ENCODE assay signal across 1 cellular context in the genomic region with DNA sequence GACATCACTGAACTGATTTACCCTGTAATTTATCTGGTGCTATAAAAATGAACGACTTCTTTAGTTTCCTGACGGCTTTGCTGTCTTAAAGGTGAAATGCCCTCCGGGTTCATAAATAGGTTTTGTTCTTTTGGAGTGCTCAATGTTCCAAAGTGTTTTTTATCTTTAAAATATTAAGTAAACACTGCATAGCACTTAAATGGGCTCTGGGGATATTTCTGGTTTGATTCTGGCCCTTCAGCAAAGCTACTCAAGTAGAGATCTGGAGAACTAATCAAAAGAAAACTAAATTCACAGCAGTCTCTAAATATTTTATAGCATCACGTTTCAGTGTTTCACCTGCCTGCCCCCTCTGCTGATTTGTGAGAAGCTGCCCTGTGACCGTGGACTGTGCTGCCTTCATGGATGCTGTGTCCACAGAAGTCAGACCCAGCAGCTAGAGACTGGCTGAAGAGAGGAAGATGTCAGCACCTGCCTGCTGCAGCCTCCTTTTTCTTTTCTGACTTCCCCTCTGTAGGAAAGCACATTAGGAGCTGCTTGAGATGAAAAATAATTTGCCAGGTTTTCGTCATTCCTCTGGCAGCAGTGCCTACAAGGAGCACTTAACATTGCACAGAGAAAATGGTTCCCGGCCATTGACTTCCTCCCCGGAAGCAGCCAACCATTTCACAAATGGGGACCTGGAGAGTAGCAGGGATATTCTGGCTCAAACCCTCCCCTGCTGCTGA.
TF ChIP-seq lines count a peak whose summit lies in the region.

No MANE protein-coding gene starts in this region.

TF ChIP-seq in GM23338, 12 proteins besides CTCF, POLR2A, EP300 and RAD21 (continued from another document):
- TF ChIP-seq, protein P1, sequence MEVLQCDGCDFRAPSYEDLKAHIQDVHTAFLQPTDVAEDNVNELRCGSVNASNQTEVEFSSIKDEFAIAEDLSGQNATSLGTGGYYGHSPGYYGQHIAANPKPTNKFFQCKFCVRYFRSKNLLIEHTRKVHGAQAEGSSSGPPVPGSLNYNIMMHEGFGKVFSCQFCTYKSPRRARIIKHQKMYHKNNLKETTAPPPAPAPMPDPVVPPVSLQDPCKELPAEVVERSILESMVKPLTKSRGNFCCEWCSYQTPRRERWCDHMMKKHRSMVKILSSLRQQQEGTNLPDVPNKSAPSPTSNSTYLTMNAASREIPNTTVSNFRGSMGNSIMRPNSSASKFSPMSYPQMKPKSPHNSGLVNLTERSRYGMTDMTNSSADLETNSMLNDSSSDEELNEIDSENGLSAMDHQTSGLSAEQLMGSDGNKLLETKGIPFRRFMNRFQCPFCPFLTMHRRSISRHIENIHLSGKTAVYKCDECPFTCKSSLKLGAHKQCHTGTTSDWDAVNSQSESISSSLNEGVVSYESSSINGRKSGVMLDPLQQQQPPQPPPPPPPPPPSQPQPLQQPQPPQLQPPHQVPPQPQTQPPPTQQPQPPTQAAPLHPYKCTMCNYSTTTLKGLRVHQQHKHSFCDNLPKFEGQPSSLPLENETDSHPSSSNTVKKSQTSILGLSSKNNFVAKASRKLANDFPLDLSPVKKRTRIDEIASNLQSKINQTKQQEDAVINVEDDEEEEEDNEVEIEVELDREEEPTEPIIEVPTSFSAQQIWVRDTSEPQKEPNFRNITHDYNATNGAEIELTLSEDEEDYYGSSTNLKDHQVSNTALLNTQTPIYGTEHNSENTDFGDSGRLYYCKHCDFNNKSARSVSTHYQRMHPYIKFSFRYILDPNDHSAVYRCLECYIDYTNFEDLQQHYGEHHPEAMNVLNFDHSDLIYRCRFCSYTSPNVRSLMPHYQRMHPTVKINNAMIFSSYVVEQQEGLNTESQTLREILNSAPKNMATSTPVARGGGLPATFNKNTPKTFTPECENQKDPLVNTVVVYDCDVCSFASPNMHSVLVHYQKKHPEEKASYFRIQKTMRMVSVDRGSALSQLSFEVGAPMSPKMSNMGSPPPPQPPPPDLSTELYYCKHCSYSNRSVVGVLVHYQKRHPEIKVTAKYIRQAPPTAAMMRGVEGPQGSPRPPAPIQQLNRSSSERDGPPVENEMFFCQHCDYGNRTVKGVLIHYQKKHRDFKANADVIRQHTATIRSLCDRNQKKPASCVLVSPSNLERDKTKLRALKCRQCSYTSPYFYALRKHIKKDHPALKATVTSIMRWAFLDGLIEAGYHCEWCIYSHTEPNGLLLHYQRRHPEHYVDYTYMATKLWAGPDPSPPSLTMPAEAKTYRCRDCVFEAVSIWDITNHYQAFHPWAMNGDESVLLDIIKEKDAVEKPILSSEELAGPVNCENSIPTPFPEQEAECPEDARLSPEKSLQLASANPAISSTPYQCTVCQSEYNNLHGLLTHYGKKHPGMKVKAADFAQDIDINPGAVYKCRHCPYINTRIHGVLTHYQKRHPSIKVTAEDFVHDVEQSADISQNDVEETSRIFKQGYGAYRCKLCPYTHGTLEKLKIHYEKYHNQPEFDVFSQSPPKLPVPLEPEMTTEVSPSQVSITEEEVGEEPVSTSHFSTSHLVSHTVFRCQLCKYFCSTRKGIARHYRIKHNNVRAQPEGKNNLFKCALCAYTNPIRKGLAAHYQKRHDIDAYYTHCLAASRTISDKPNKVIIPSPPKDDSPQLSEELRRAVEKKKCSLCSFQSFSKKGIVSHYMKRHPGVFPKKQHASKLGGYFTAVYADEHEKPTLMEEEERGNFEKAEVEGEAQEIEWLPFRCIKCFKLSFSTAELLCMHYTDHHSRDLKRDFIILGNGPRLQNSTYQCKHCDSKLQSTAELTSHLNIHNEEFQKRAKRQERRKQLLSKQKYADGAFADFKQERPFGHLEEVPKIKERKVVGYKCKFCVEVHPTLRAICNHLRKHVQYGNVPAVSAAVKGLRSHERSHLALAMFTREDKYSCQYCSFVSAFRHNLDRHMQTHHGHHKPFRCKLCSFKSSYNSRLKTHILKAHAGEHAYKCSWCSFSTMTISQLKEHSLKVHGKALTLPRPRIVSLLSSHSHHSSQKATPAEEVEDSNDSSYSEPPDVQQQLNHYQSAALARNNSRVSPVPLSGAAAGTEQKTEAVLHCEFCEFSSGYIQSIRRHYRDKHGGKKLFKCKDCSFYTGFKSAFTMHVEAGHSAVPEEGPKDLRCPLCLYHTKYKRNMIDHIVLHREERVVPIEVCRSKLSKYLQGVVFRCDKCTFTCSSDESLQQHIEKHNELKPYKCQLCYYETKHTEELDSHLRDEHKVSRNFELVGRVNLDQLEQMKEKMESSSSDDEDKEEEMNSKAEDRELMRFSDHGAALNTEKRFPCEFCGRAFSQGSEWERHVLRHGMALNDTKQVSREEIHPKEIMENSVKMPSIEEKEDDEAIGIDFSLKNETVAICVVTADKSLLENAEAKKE (CRISPR knock-in tag; IDR thresholded peaks at IDR 0.05): no peak
- TF ChIP-seq JUNB (IDR thresholded peaks at IDR 0.05; ENCODE audit: unreplicated experiment) (no peak), EZH2phosphoT487 (IDR thresholded peaks at IDR 0.05; ENCODE audit: unreplicated experiment) (no peak), NANOG (IDR thresholded peaks at IDR 0.05; ENCODE audit: borderline replicate concordance) (no peak), CREB1 (CRISPR knock-in tag; IDR thresholded peaks at IDR 0.05; ENCODE audit: low read depth) (no peak)
